8 cellular contexts compared by ENCODE assay signal in genomic region chr3:192772495-192772894, GRCh38. TPM values are rescaled to one million over a fixed set of nuclear protein-coding genes. Genes with fewer than 3 reads are reported as not detected.
DNase-seq lines count a peak whose midpoint lies in the region; ATAC-seq and TF ChIP-seq lines count a peak whose summit lies in the region.

No MANE protein-coding gene starts in this region.

- no peaks in the 10 kb centered on the region for H3K4me1 ChIP-seq in osteoblast (ENCODE audit: insufficient read depth, low read length)

- H3K4me2 ChIP-seq in osteoblast (ENCODE audit: insufficient read depth, low read length) = no peak overlapping the region

- no peaks in the 10 kb centered on the region for H3K9me3 ChIP-seq in osteoblast (ENCODE audit: low read depth, low read length)

- peak; percentile 44 for TF ChIP-seq CTCF in GM13977 (IDR thresholded peaks at IDR 0.05; ENCODE audit: extremely low read depth, insufficient read depth, missing control alignments)
- peak; percentile 55 for TF ChIP-seq CTCF in osteoblast (IDR thresholded peaks at IDR 0.05; ENCODE audit: extremely low read depth, low read depth, low read length)

- in situ Hi-C loops in GM13977 (cut with MboI; ENCODE audit: low pct_unique_long_range_greater_than_20kb, low sequenced_read_pairs, unreplicated experiment) = no loop called here

- no peak for ATAC-seq in HG03469 (IDR thresholded peaks at IDR 0.05; ENCODE audit: unreplicated experiment)

- no peak overlapping the region for H3K4me3 ChIP-seq in osteoblast (ENCODE audit: insufficient read depth, low read length)

- peak; percentile 52 for DNase-seq in A172 (ENCODE audit: low spot score)
- no peak for DNase-seq in GM13977 (ENCODE audit: low spot score)
- peak; percentile 13 for DNase-seq in NCI-H2227 (lab: John Stamatoyannopoulos, UW; ENCODE audit: unreplicated experiment)
- DNase-seq in dermis blood vessel endothelial cell = peak; percentile 16
- peak; percentile 85 for DNase-seq in osteoblast (ENCODE audit: insufficient read length, low spot score, missing footprints)
- no peak for DNase-seq in CD1c-positive myeloid dendritic cell (ENCODE audit: extremely low spot score)
- DNase-seq in AG08395 (ENCODE audit: low spot score) = no peak

- no peak overlapping the region for H3K27ac ChIP-seq in osteoblast (ENCODE audit: low read depth, low read length)

- H3K79me2 ChIP-seq in osteoblast (ENCODE audit: insufficient read depth, low read length) = no peaks in the 10 kb centered on the region

- H4K20me1 ChIP-seq in osteoblast (ENCODE audit: insufficient read depth, low read length) = no peaks in the 10 kb centered on the region

- no peak overlapping the region for H2AFZ ChIP-seq in osteoblast (ENCODE audit: low read length)

- H3K36me3 ChIP-seq in osteoblast (ENCODE audit: insufficient read depth, low read length) = no peaks in the 10 kb centered on the region

- H3K27me3 ChIP-seq in osteoblast (ENCODE audit: insufficient read depth, low read length) = no peaks in the 10 kb centered on the region

RNA-seq across cellular contexts. Expression of gene FGF12, which starts 45.2 kb away (rescaled TPM):
- 4.3 and 4.9 TPM in 2 replicates for total RNA-seq in A172 (2014; rRNA removed; shearing (Covaris generic))
- total RNA-seq in dermis blood vessel endothelial cell (1.2 and 1.3 TPM in 2 replicates), osteoblast (not detected in 2 replicates)

Comparison
In these comparisons a context has a peak if more than half of its experiments do, and no peak if none do; other contexts are left out.
1. DNase-seq: peak in A172 (single experiment), NCI-H2227 (single experiment), dermis blood vessel endothelial cell (single experiment) and osteoblast (single experiment); none in GM13977 (single experiment), CD1c-positive myeloid dendritic cell (single experiment) and AG08395 (single experiment).